ENCODE assay signal across 8 cellular contexts in genomic region chr16:67456383-67457140, GRCh38. TPM values are rescaled to one million over a fixed set of nuclear protein-coding genes. Genes with fewer than 3 reads are reported as not detected.
A peak's percentile ranks its signal among the peaks of the same experiment; 100 is the strongest.
DNase-seq lines count a peak whose midpoint lies in the region; ATAC-seq, FAIRE-seq and TF ChIP-seq lines count a peak whose summit lies in the region.

No MANE protein-coding gene starts in this region.

- no peaks in the 10 kb centered on the region for H3K27me3 ChIP-seq in mammary epithelial cell (ENCODE audit: insufficient read depth, low read length)
- H3K27me3 ChIP-seq in HepG2 (ENCODE audit: control insufficient read depth in 1 of 2, insufficient read depth in 2 of 2, low read length in 2 of 2) = no peaks in the 10 kb centered on the region
- H3K27me3 ChIP-seq in SJCRH30 = no peaks in the 10 kb centered on the region

- H4K20me1 ChIP-seq in mammary epithelial cell (ENCODE audit: insufficient read depth, low read length) = no peaks in the 10 kb centered on the region
- no peaks in the 10 kb centered on the region; the same call in 1 of the 2 replicates for H4K20me1 ChIP-seq in HepG2 (ENCODE audit: insufficient read depth, low read length)

- H3K9ac ChIP-seq in mammary epithelial cell (ENCODE audit: insufficient read depth, low read length) (no peak overlapping the region), HepG2 (ENCODE audit: insufficient read depth, low read depth, low read length) (no peak overlapping the region)

- H3K27ac ChIP-seq in mammary epithelial cell (ENCODE audit: insufficient read depth, low read depth, low read length) = no peak overlapping the region
- H3K27ac ChIP-seq in HepG2 (ENCODE audit: extremely low read length, insufficient read depth, low read length) = no peak overlapping the region
- no peak overlapping the region for H3K27ac ChIP-seq in SJCRH30

- in situ Hi-C loops in mammary epithelial cell (cut with MboI; ENCODE audit: low sequenced_read_pairs in 2 of 2) = no loop called here
- in situ Hi-C loops in HepG2 (cut with HindIII; ENCODE audit: extremely low pct_ligation_motif_present, low pct_unique_long_range_greater_than_20kb) = no loop called here

- peaks cover 8% of the 10 kb centered on the region for H3K4me1 Mint-ChIP-seq in activated CD8-positive, alpha-beta T cell treated with anti-CD3 and anti-CD28 coated beads for 36 hours (ENCODE audit: low read depth)
- H3K4me1 Mint-ChIP-seq in activated CD8-positive, alpha-beta T cell treated with anti-CD3 and anti-CD28 coated beads, Interleukin-2, amount 10 ng/mL, durations not matched to agents 7 days and 5 days (ENCODE audit: low read depth) = peaks cover 23% of the 10 kb centered on the region

- ATAC-seq in activated CD8-positive, alpha-beta T cell treated with anti-CD3 and anti-CD28 coated beads for 36 hours = no peak
- ATAC-seq in activated CD8-positive, alpha-beta T cell treated with anti-CD3 and anti-CD28 coated beads, Interleukin-2, amount 10 ng/mL, durations not matched to agents 7 days and 5 days = no peak
- no peak for ATAC-seq in HepG2

- dilution Hi-C loops in mammary epithelial cell (cut with HindIII; ENCODE audit: low sequenced_read_pairs) = no loop called here

- no peak for DNase-seq in activated CD8-positive, alpha-beta T cell treated with anti-CD3 and anti-CD28 coated beads for 36 hours
- no peak for DNase-seq in activated CD8-positive, alpha-beta T cell treated with anti-CD3 and anti-CD28 coated beads, Interleukin-2, amount 10 ng/mL, durations not matched to agents 7 days and 5 days
- DNase-seq in mammary epithelial cell (peak; percentile 31), HepG2 (ENCODE audit: low spot score) (no peak), ureter (ENCODE audit: low spot score) (peak; percentile 64), SJCRH30 (no peak), NCI-H748 treated with DMSO at 0.1 percent for 48 hours (lab: John Stamatoyannopoulos, UW) (no peak), NCI-H2107 treated with DMSO at 0.1 percent for 48 hours (lab: John Stamatoyannopoulos, UW; ENCODE audit: unreplicated experiment) (no peak)

- TF ChIP-seq EP300 in HepG2 (IDR thresholded peaks at IDR 0.05; ENCODE audit: low read depth in 2 of 2, low read length in 2 of 2) (no peak), HepG2 (CRISPR knock-in tag; IDR thresholded peaks at IDR 0.05; ENCODE audit: borderline replicate concordance) (no peak)

- H2AFZ ChIP-seq in mammary epithelial cell (ENCODE audit: low read depth, low read length) (no peak overlapping the region), HepG2 (ENCODE audit: low read length) (no peak overlapping the region)

- H3K4me2 ChIP-seq in mammary epithelial cell (ENCODE audit: insufficient read depth, low read depth, low read length) (no peak overlapping the region), HepG2 (ENCODE audit: low read depth, low read length) (no peak overlapping the region)

- H3K36me3 Mint-ChIP-seq in activated CD8-positive, alpha-beta T cell treated with anti-CD3 and anti-CD28 coated beads for 36 hours (ENCODE audit: low read depth) = no peaks in the 10 kb centered on the region
- peaks cover 3% of the 10 kb centered on the region for H3K36me3 Mint-ChIP-seq in activated CD8-positive, alpha-beta T cell treated with anti-CD3 and anti-CD28 coated beads, Interleukin-2, amount 10 ng/mL, durations not matched to agents 7 days and 5 days (ENCODE audit: low read depth)

- H3K4me3 Mint-ChIP-seq in activated CD8-positive, alpha-beta T cell treated with anti-CD3 and anti-CD28 coated beads for 36 hours = no peak overlapping the region
- H3K4me3 Mint-ChIP-seq in activated CD8-positive, alpha-beta T cell treated with anti-CD3 and anti-CD28 coated beads, Interleukin-2, amount 10 ng/mL, durations not matched to agents 7 days and 5 days = no peak overlapping the region

- no peaks in the 10 kb centered on the region for H3K27me3 Mint-ChIP-seq in activated CD8-positive, alpha-beta T cell treated with anti-CD3 and anti-CD28 coated beads for 36 hours
- no peaks in the 10 kb centered on the region for H3K27me3 Mint-ChIP-seq in activated CD8-positive, alpha-beta T cell treated with anti-CD3 and anti-CD28 coated beads, Interleukin-2, amount 10 ng/mL, durations not matched to agents 7 days and 5 days (ENCODE audit: low read depth)

- 54% methylated on average over 4 of the region's 7 CpGs for WGBS in mammary epithelial cell (ENCODE audit: low coverage, missing lambda C conversion rate)
- WGBS in HepG2 (ENCODE audit: low lambda C conversion rate) = 69% methylated on average over 6 of the region's 7 CpGs

- H3K36me3 ChIP-seq in mammary epithelial cell (ENCODE audit: insufficient read depth, low read length) = peaks cover 5% of the 10 kb centered on the region
- peaks cover 8 to 22% of the 10 kb centered on the region in 2 experiments; a peak in 3 of 5 replicates for H3K36me3 ChIP-seq in HepG2 (replicated peaks in 1 of 2; ENCODE audit: control insufficient read depth in 1 of 2, insufficient read depth in 2 of 2, low read length in 2 of 2)
- peaks cover 3% of the 10 kb centered on the region; the same call in 1 of the 2 replicates for H3K36me3 ChIP-seq in SJCRH30

- CTCF ChIA-PET in activated CD8-positive, alpha-beta T cell treated with anti-CD3 and anti-CD28 coated beads for 36 hours (lab: Charles Lee) = interaction anchor here (0.7 to 2.8 kb wide), 7 partner anchors 9 to 560 kb away, joined by 3 to 21 read pairs (median 5); no protein-coding TSS in a partner anchor
- CTCF ChIA-PET in activated CD8-positive, alpha-beta T cell treated with anti-CD3 and anti-CD28 coated beads, Interleukin-2, amount 10 ng/mL, durations not matched to agents 7 days and 5 days (lab: Charles Lee) = interaction anchor here (1.2 to 2.6 kb wide), 7 partner anchors 9 to 209 kb away, joined by 3 to 14 read pairs (median 5); partner anchors contain the start of gene ATP6V0D1
- CTCF ChIA-PET in mammary epithelial cell (lab: Charles Lee; ENCODE audit: low non-redundant PET) = interaction anchor here (0.6 to 0.7 kb wide), 2 partner anchors 58 to 969 kb away, joined by 4 to 7 read pairs; no protein-coding TSS in a partner anchor
- CTCF ChIA-PET in HepG2 (lab: Yijun Ruan, JAX; ENCODE audit: low intra/inter-chr PET ratio, low total read pairs) = interaction anchor here (1.5 to 1.6 kb wide), 2 partner anchors 9 to 29 kb away, joined by 3 to 4 read pairs; no protein-coding TSS in a partner anchor

- no peak overlapping the region for H3K27ac Mint-ChIP-seq in activated CD8-positive, alpha-beta T cell treated with anti-CD3 and anti-CD28 coated beads for 36 hours
- H3K27ac Mint-ChIP-seq in activated CD8-positive, alpha-beta T cell treated with anti-CD3 and anti-CD28 coated beads, Interleukin-2, amount 10 ng/mL, durations not matched to agents 7 days and 5 days = no peak overlapping the region

- TF ChIP-seq POLR2A in HepG2 (IDR thresholded peaks at IDR 0.05; ENCODE audit: insufficient read depth in 1 of 2, low read depth in 2 of 2, low read length in 2 of 2) = no peak

- POLR2A ChIA-PET in activated CD8-positive, alpha-beta T cell treated with anti-CD3 and anti-CD28 coated beads for 36 hours (lab: Charles Lee) = interaction anchor here (1.2 kb wide), 1 partner anchor 196 kb away, joined by 3 read pairs; no protein-coding TSS in a partner anchor
- POLR2A ChIA-PET in activated CD8-positive, alpha-beta T cell treated with anti-CD3 and anti-CD28 coated beads, Interleukin-2, amount 10 ng/mL, durations not matched to agents 7 days and 5 days (lab: Charles Lee) = interaction anchor here (0.6 to 0.9 kb wide), 3 partner anchors 9 to 44 kb away, joined by 3 to 5 read pairs (median 3); no protein-coding TSS in a partner anchor
- POLR2A ChIA-PET in HepG2 (lab: Yijun Ruan, JAX) = interaction anchor here (1.0 to 1.6 kb wide), 3 partner anchors 10 to 26 kb away, joined by 3 to 10 read pairs (median 5); partner anchors contain the start of gene HSD11B2

- H3K4me1 ChIP-seq in mammary epithelial cell (ENCODE audit: insufficient read depth, low read length) (peaks cover 27% of the 10 kb centered on the region), HepG2 (ENCODE audit: insufficient read depth, low read length) (peaks cover 31% of the 10 kb centered on the region), SJCRH30 (no peaks in the 10 kb centered on the region)

- intact Hi-C loops in activated CD8-positive, alpha-beta T cell treated with anti-CD3 and anti-CD28 coated beads for 36 hours (cut with micrococcal nuclease) = no loop called here
- intact Hi-C loops in mammary epithelial cell (cut with micrococcal nuclease) (no loop called here), HepG2 (cut with micrococcal nuclease; ENCODE audit: unreplicated experiment) (no loop called here)

- BruUV-seq in mammary epithelial cell (replicated peaks; lab: Mats Ljungman, UMichigan) (no TSS peak), HepG2 (replicated peaks; lab: Mats Ljungman, UMichigan) (no TSS peak)

- peak; percentile 24; the same call in 1 of the 2 replicates for TF ChIP-seq RAD21 in HepG2 (CRISPR knock-in tag; IDR thresholded peaks at IDR 0.05)

- FAIRE-seq in HepG2 (lab: Jason Lieb, UNC) = no peak

- peaks cover 68% of the 10 kb centered on the region for H3K79me2 ChIP-seq in mammary epithelial cell (ENCODE audit: insufficient read depth, low read length)
- no peaks in the 10 kb centered on the region for H3K79me2 ChIP-seq in HepG2 (ENCODE audit: insufficient read depth, low read length)

- peak; percentile 24 for TF ChIP-seq CTCF in activated CD8-positive, alpha-beta T cell treated with anti-CD3 and anti-CD28 coated beads for 36 hours (IDR thresholded peaks at IDR 0.05)
- TF ChIP-seq CTCF in mammary epithelial cell (conservative IDR thresholded peaks at IDR 0.05 in 1 of 2, IDR thresholded peaks at IDR 0.05 in 1 of 2; ENCODE audit: extremely low read depth in 1 of 2, insufficient read depth in 1 of 2, low read depth in 1 of 2, low read length in 2 of 2) = peak; percentile 38 to 70
- no peak for TF ChIP-seq CTCF in HepG2 (CRISPR knock-in tag; IDR thresholded peaks at IDR 0.05)

- H3K9me3 Mint-ChIP-seq in activated CD8-positive, alpha-beta T cell treated with anti-CD3 and anti-CD28 coated beads for 36 hours = no peaks in the 10 kb centered on the region
- H3K9me3 Mint-ChIP-seq in activated CD8-positive, alpha-beta T cell treated with anti-CD3 and anti-CD28 coated beads, Interleukin-2, amount 10 ng/mL, durations not matched to agents 7 days and 5 days (ENCODE audit: insufficient read depth) = no peaks in the 10 kb centered on the region

- H3K9me3 ChIP-seq in mammary epithelial cell (replicated peaks; ENCODE audit: insufficient read depth, low read length) (no peaks in the 10 kb centered on the region), HepG2 (ENCODE audit: low read length) (no peaks in the 10 kb centered on the region), SJCRH30 (replicated peaks) (no peaks in the 10 kb centered on the region)

- H3K4me3 ChIP-seq in mammary epithelial cell (replicated peaks in 1 of 3; ENCODE audit: insufficient read depth in 1 of 3, low read depth in 2 of 3, low read length in 3 of 3) (no peak overlapping the region), HepG2 (replicated peaks in 1 of 3; ENCODE audit: insufficient read depth in 1 of 3, low read depth in 2 of 3, low read length in 3 of 3) (no peak overlapping the region), SJCRH30 (no peak overlapping the region)

RNA-seq across cellular contexts. Expression of gene ATP6V0D1, which starts 24.4 kb away (rescaled TPM):
- 10 to 100 TPM; 17.5 to 18.2 TPM for total RNA-seq in activated CD8-positive, alpha-beta T cell treated with anti-CD3 and anti-CD28 coated beads for 36 hours
- 10 to 100 TPM; 52.7 to 58.1 TPM for total RNA-seq in activated CD8-positive, alpha-beta T cell treated with anti-CD3 and anti-CD28 coated beads, Interleukin-2, amount 10 ng/mL, durations not matched to agents 7 days and 5 days
- total RNA-seq in mammary epithelial cell = 100 to 1,000 TPM in 1 of 2 donors, 10 to 100 TPM in 1; 93.3 to 124 TPM
- polyA plus RNA-seq in mammary epithelial cell = 268 TPM
- 279 TPM for polyA minus RNA-seq in mammary epithelial cell
- total RNA-seq in HepG2 (2016; rRNA removed; fragmentation: Illumina TruSeq; extraction: Trizol) = 49.5 and 51.1 TPM in 2 replicates
- 13.5 and 16.0 TPM in 2 replicates for total RNA-seq in HepG2 (2016; cell fraction: cytosol; rRNA removed; fragmentation: Illumina TruSeq; extraction: Trizol; ENCODE audit: low read depth)
- total RNA-seq in HepG2 (2016; cell fraction: insoluble cytoplasmic fraction; rRNA removed; fragmentation: Illumina TruSeq; extraction: Trizol) = 45.3 and 52.4 TPM in 2 replicates
- total RNA-seq in HepG2 (2016; cell fraction: membrane; rRNA removed; fragmentation: Illumina TruSeq; extraction: Trizol) = 23.6 and 25.5 TPM in 2 replicates
- 26.3 and 30.4 TPM in 2 replicates for total RNA-seq in HepG2 (2016; cell fraction: nucleus; rRNA removed; fragmentation: Illumina TruSeq; extraction: Trizol)
- polyA plus RNA-seq in HepG2 (2011; rRNA removed) = 54.2 and 61.3 TPM in 2 replicates
- polyA plus RNA-seq in HepG2 (2011; cell fraction: cytosol; rRNA removed) = 55.2 and 57.9 TPM in 2 replicates
- polyA plus RNA-seq in HepG2 (2011; cell fraction: nucleus; rRNA removed) = 32.7 and 35.9 TPM in 2 replicates
- polyA plus RNA-seq in HepG2 (2012) = 29.3 and 41.3 TPM in 2 replicates
- polyA plus RNA-seq in HepG2 (2016; cell fraction: cytosol; fragmentation: Illumina TruSeq; extraction: Trizol; ENCODE audit: low read depth) = 16.4 and 17.3 TPM in 2 replicates
- polyA plus RNA-seq in HepG2 (2016; cell fraction: insoluble cytoplasmic fraction; fragmentation: Illumina TruSeq; extraction: Trizol; ENCODE audit: low read depth) = 55.4 and 63.8 TPM in 2 replicates
- 21.4 and 22.6 TPM in 2 replicates for polyA plus RNA-seq in HepG2 (2016; cell fraction: membrane; fragmentation: Illumina TruSeq; extraction: Trizol; ENCODE audit: low read depth)
- polyA plus RNA-seq in HepG2 (2016; cell fraction: nucleus; fragmentation: Illumina TruSeq; extraction: Trizol; ENCODE audit: insufficient read depth, low read depth) = 45.0 and 53.3 TPM in 2 replicates
- polyA minus RNA-seq in HepG2 (2011; rRNA and poly(A)+ RNA removed; ENCODE audit: low replicate concordance) = 104 and 246 TPM in 2 replicates
- 37.9 and 45.0 TPM in 2 replicates for polyA minus RNA-seq in HepG2 (2011; cell fraction: cytosol; rRNA and poly(A)+ RNA removed)
- polyA minus RNA-seq in HepG2 (2011; cell fraction: nucleus; rRNA and poly(A)+ RNA removed) = 14.7 and 19.8 TPM in 2 replicates
- total RNA-seq in ureter = 89.2 TPM
- 48.6 and 49.4 TPM in 2 replicates for total RNA-seq in SJCRH30 (2014; rRNA removed; shearing (Covaris generic))

RNA-seq across cellular contexts. Expression of gene HSD11B2, which starts 25.6 kb away (rescaled TPM):
- total RNA-seq in activated CD8-positive, alpha-beta T cell treated with anti-CD3 and anti-CD28 coated beads for 36 hours = 1 to 10 TPM; 1.6 to 2.3 TPM
- not detected for total RNA-seq in activated CD8-positive, alpha-beta T cell treated with anti-CD3 and anti-CD28 coated beads, Interleukin-2, amount 10 ng/mL, durations not matched to agents 7 days and 5 days
- total RNA-seq in mammary epithelial cell = 1 to 10 TPM in 1 of 2 donors, under 1 TPM in 1; 0.56 to 1.8 TPM
- 1.00 TPM for polyA plus RNA-seq in mammary epithelial cell
- polyA minus RNA-seq in mammary epithelial cell = not detected
- total RNA-seq in HepG2 (2016; rRNA removed; fragmentation: Illumina TruSeq; extraction: Trizol) = 6.7 and 13.6 TPM in 2 replicates
- 3.9 and 4.1 TPM in 2 replicates for total RNA-seq in HepG2 (2016; cell fraction: cytosol; rRNA removed; fragmentation: Illumina TruSeq; extraction: Trizol; ENCODE audit: low read depth)
- total RNA-seq in HepG2 (2016; cell fraction: insoluble cytoplasmic fraction; rRNA removed; fragmentation: Illumina TruSeq; extraction: Trizol) = 5.4 and 13.4 TPM in 2 replicates
- total RNA-seq in HepG2 (2016; cell fraction: membrane; rRNA removed; fragmentation: Illumina TruSeq; extraction: Trizol) = 8.8 TPM in 2 replicates
- total RNA-seq in HepG2 (2016; cell fraction: nucleus; rRNA removed; fragmentation: Illumina TruSeq; extraction: Trizol) = 14.6 and 15.0 TPM in 2 replicates
- polyA plus RNA-seq in HepG2 (2011; rRNA removed) = 8.9 and 11.9 TPM in 2 replicates
- polyA plus RNA-seq in HepG2 (2011; cell fraction: cytosol; rRNA removed) = 5.3 and 6.3 TPM in 2 replicates
- polyA plus RNA-seq in HepG2 (2011; cell fraction: nucleus; rRNA removed) = 34.2 and 34.3 TPM in 2 replicates
- polyA plus RNA-seq in HepG2 (2012) = 8.4 and 11.0 TPM in 2 replicates
- polyA plus RNA-seq in HepG2 (2016; cell fraction: cytosol; fragmentation: Illumina TruSeq; extraction: Trizol; ENCODE audit: low read depth) = 6.5 and 9.3 TPM in 2 replicates
- polyA plus RNA-seq in HepG2 (2016; cell fraction: insoluble cytoplasmic fraction; fragmentation: Illumina TruSeq; extraction: Trizol; ENCODE audit: low read depth) = 11.1 and 13.3 TPM in 2 replicates
- polyA plus RNA-seq in HepG2 (2016; cell fraction: membrane; fragmentation: Illumina TruSeq; extraction: Trizol; ENCODE audit: low read depth) = 11.3 and 12.9 TPM in 2 replicates
- polyA plus RNA-seq in HepG2 (2016; cell fraction: nucleus; fragmentation: Illumina TruSeq; extraction: Trizol; ENCODE audit: insufficient read depth, low read depth) = 48.6 and 52.7 TPM in 2 replicates
- polyA minus RNA-seq in HepG2 (2011; rRNA and poly(A)+ RNA removed; ENCODE audit: low replicate concordance) = 3.3 and 16.4 TPM in 2 replicates
- 4.1 and 8.5 TPM in 2 replicates for polyA minus RNA-seq in HepG2 (2011; cell fraction: cytosol; rRNA and poly(A)+ RNA removed)
- polyA minus RNA-seq in HepG2 (2011; cell fraction: nucleus; rRNA and poly(A)+ RNA removed) = 8.7 and 11.3 TPM in 2 replicates
- 5.6 TPM for total RNA-seq in ureter
- total RNA-seq in SJCRH30 (2014; rRNA removed; shearing (Covaris generic)) = 0.61 and 1.1 TPM in 2 replicates

RNA-seq across cellular contexts. Expression of gene AGRP, which starts 26.8 kb away (rescaled TPM):
- total RNA-seq in activated CD8-positive, alpha-beta T cell treated with anti-CD3 and anti-CD28 coated beads for 36 hours = not detected
- not detected for total RNA-seq in activated CD8-positive, alpha-beta T cell treated with anti-CD3 and anti-CD28 coated beads, Interleukin-2, amount 10 ng/mL, durations not matched to agents 7 days and 5 days
- total RNA-seq in mammary epithelial cell (not detected), HepG2 (2016; rRNA removed; fragmentation: Illumina TruSeq; extraction: Trizol) (not detected in 2 replicates), ureter (not detected)
- polyA plus RNA-seq in mammary epithelial cell (not detected), HepG2 (2011; rRNA removed) (not detected in 2 replicates)
- not detected for polyA minus RNA-seq in mammary epithelial cell
- total RNA-seq in HepG2 (2016; cell fraction: cytosol; rRNA removed; fragmentation: Illumina TruSeq; extraction: Trizol; ENCODE audit: low read depth) = not detected in 2 replicates
- not detected in 2 replicates for total RNA-seq in HepG2 (2016; cell fraction: insoluble cytoplasmic fraction; rRNA removed; fragmentation: Illumina TruSeq; extraction: Trizol)
- 0.28 TPM in 1 of 2 replicates, not detected in the other for total RNA-seq in HepG2 (2016; cell fraction: membrane; rRNA removed; fragmentation: Illumina TruSeq; extraction: Trizol)
- total RNA-seq in HepG2 (2016; cell fraction: nucleus; rRNA removed; fragmentation: Illumina TruSeq; extraction: Trizol) = not detected in 2 replicates
- polyA plus RNA-seq in HepG2 (2011; cell fraction: cytosol; rRNA removed) = 0.34 TPM in 1 of 2 replicates, not detected in the other
- not detected in 2 replicates for polyA plus RNA-seq in HepG2 (2011; cell fraction: nucleus; rRNA removed)
- 0.75 TPM in 1 of 2 replicates, not detected in the other for polyA plus RNA-seq in HepG2 (2012)
- not detected in 2 replicates for polyA plus RNA-seq in HepG2 (2016; cell fraction: cytosol; fragmentation: Illumina TruSeq; extraction: Trizol; ENCODE audit: low read depth)
- polyA plus RNA-seq in HepG2 (2016; cell fraction: insoluble cytoplasmic fraction; fragmentation: Illumina TruSeq; extraction: Trizol; ENCODE audit: low read depth) = not detected in 2 replicates
- polyA plus RNA-seq in HepG2 (2016; cell fraction: membrane; fragmentation: Illumina TruSeq; extraction: Trizol; ENCODE audit: low read depth) = not detected in 2 replicates
- polyA plus RNA-seq in HepG2 (2016; cell fraction: nucleus; fragmentation: Illumina TruSeq; extraction: Trizol; ENCODE audit: insufficient read depth, low read depth) = not detected in 2 replicates
- not detected in 2 replicates for polyA minus RNA-seq in HepG2 (2011; rRNA and poly(A)+ RNA removed; ENCODE audit: low replicate concordance)
- not detected in 2 replicates for polyA minus RNA-seq in HepG2 (2011; cell fraction: cytosol; rRNA and poly(A)+ RNA removed)
- polyA minus RNA-seq in HepG2 (2011; cell fraction: nucleus; rRNA and poly(A)+ RNA removed) = not detected in 2 replicates
- not detected in 2 replicates for total RNA-seq in SJCRH30 (2014; rRNA removed; shearing (Covaris generic))

RNA-seq across cellular contexts. Expression of gene ZDHHC1, which starts 40.3 kb away (rescaled TPM):
- total RNA-seq in activated CD8-positive, alpha-beta T cell treated with anti-CD3 and anti-CD28 coated beads for 36 hours = under 1 TPM; 0.54 to 0.60 TPM
- under 1 TPM in 1 of 2 experiments, not detected in 1; 0.26 TPM for total RNA-seq in activated CD8-positive, alpha-beta T cell treated with anti-CD3 and anti-CD28 coated beads, Interleukin-2, amount 10 ng/mL, durations not matched to agents 7 days and 5 days
- 1 to 10 TPM; 5.3 to 6.3 TPM for total RNA-seq in mammary epithelial cell
- 2.4 TPM for polyA plus RNA-seq in mammary epithelial cell
- polyA minus RNA-seq in mammary epithelial cell = 0.88 TPM
- total RNA-seq in HepG2 (2016; rRNA removed; fragmentation: Illumina TruSeq; extraction: Trizol) = 0.36 and 1.1 TPM in 2 replicates
- total RNA-seq in HepG2 (2016; cell fraction: cytosol; rRNA removed; fragmentation: Illumina TruSeq; extraction: Trizol; ENCODE audit: low read depth) = 1.6 and 1.9 TPM in 2 replicates
- 0.33 and 1.3 TPM in 2 replicates for total RNA-seq in HepG2 (2016; cell fraction: insoluble cytoplasmic fraction; rRNA removed; fragmentation: Illumina TruSeq; extraction: Trizol)
- total RNA-seq in HepG2 (2016; cell fraction: membrane; rRNA removed; fragmentation: Illumina TruSeq; extraction: Trizol) = 2.2 and 3.3 TPM in 2 replicates
- total RNA-seq in HepG2 (2016; cell fraction: nucleus; rRNA removed; fragmentation: Illumina TruSeq; extraction: Trizol) = 0.96 and 3.2 TPM in 2 replicates
- polyA plus RNA-seq in HepG2 (2011; rRNA removed) = 0.47 and 0.51 TPM in 2 replicates
- 0.28 and 0.60 TPM in 2 replicates for polyA plus RNA-seq in HepG2 (2011; cell fraction: cytosol; rRNA removed)
- polyA plus RNA-seq in HepG2 (2011; cell fraction: nucleus; rRNA removed) = 2.1 and 2.7 TPM in 2 replicates
- polyA plus RNA-seq in HepG2 (2012) = 0.36 and 1.0 TPM in 2 replicates
- 1.3 and 1.6 TPM in 2 replicates for polyA plus RNA-seq in HepG2 (2016; cell fraction: cytosol; fragmentation: Illumina TruSeq; extraction: Trizol; ENCODE audit: low read depth)
- 0.35 and 0.63 TPM in 2 replicates for polyA plus RNA-seq in HepG2 (2016; cell fraction: insoluble cytoplasmic fraction; fragmentation: Illumina TruSeq; extraction: Trizol; ENCODE audit: low read depth)
- polyA plus RNA-seq in HepG2 (2016; cell fraction: membrane; fragmentation: Illumina TruSeq; extraction: Trizol; ENCODE audit: low read depth) = 1.2 and 1.6 TPM in 2 replicates
- polyA plus RNA-seq in HepG2 (2016; cell fraction: nucleus; fragmentation: Illumina TruSeq; extraction: Trizol; ENCODE audit: insufficient read depth, low read depth) = 1.3 and 1.4 TPM in 2 replicates
- polyA minus RNA-seq in HepG2 (2011; rRNA and poly(A)+ RNA removed; ENCODE audit: low replicate concordance) = 1.6 and 5.9 TPM in 2 replicates
- polyA minus RNA-seq in HepG2 (2011; cell fraction: cytosol; rRNA and poly(A)+ RNA removed) = 0.26 TPM in 1 of 2 replicates, not detected in the other
- polyA minus RNA-seq in HepG2 (2011; cell fraction: nucleus; rRNA and poly(A)+ RNA removed) = 1.6 and 3.5 TPM in 2 replicates
- total RNA-seq in ureter = 14.3 TPM
- 0.10 TPM in 1 of 2 replicates, not detected in the other for total RNA-seq in SJCRH30 (2014; rRNA removed; shearing (Covaris generic))

Comparison
In these comparisons a context has a peak if more than half of its experiments do, and no peak if none do; other contexts are left out.
1. DNase-seq: peak in mammary epithelial cell (single experiment) and ureter (single experiment); none in activated CD8-positive, alpha-beta T cell treated with anti-CD3 and anti-CD28 coated beads for 36 hours (single experiment), activated CD8-positive, alpha-beta T cell treated with anti-CD3 and anti-CD28 coated beads, Interleukin-2, amount 10 ng/mL, durations not matched to agents 7 days and 5 days (single experiment), HepG2 (single experiment), SJCRH30 (0 of 2), NCI-H748 treated with DMSO at 0.1 percent for 48 hours (single experiment) and NCI-H2107 treated with DMSO at 0.1 percent for 48 hours (single experiment).